Comparison of ENCODE assay signal across 1 cellular context in the genomic region with DNA sequence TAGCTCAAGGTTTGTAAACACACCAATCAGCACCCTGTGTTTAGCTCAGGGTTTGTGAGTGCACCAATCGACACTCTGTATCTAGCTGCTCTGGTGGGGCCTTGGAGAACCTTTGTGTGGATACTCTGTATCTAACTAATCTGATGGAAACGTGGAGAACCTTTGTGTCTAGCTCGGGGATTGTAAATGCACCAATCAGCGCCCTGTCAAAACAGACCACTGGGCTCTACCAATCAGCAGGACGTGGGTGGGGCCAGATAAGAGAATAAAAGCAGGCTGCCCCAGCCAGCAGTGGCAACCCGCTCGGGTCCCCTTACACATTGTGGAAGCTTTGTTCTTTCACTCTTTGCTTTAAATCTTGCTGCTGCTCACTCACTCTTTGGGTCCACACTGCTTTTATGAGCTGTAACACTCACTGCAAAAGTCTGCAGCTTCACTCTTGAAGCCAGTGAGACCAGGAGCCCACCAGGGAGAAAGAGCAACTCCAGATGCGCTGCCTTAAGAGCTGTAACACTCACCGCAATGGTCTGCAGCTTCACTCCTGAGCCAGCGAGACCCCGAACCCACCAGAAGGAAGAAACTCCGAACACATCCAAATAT.
TF ChIP-seq lines count a peak whose summit lies in the region.

No MANE protein-coding gene starts in this region.

TF ChIP-seq in K562, 482 proteins besides CTCF, POLR2A, EP300 and RAD21 (continued from another document):
- TF ChIP-seq, protein P1, sequence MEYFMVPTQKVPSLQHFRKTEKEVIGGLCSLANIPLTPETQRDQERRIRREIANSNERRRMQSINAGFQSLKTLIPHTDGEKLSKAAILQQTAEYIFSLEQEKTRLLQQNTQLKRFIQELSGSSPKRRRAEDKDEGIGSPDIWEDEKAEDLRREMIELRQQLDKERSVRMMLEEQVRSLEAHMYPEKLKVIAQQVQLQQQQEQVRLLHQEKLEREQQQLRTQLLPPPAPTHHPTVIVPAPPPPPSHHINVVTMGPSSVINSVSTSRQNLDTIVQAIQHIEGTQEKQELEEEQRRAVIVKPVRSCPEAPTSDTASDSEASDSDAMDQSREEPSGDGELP (CRISPR knock-in tag; IDR thresholded peaks at IDR 0.05; ENCODE audit: borderline replicate concordance): peak; percentile 18; the same call in 1 of the 2 replicates
